ENCODE assay signal across 14 cellular contexts in the genomic region with DNA sequence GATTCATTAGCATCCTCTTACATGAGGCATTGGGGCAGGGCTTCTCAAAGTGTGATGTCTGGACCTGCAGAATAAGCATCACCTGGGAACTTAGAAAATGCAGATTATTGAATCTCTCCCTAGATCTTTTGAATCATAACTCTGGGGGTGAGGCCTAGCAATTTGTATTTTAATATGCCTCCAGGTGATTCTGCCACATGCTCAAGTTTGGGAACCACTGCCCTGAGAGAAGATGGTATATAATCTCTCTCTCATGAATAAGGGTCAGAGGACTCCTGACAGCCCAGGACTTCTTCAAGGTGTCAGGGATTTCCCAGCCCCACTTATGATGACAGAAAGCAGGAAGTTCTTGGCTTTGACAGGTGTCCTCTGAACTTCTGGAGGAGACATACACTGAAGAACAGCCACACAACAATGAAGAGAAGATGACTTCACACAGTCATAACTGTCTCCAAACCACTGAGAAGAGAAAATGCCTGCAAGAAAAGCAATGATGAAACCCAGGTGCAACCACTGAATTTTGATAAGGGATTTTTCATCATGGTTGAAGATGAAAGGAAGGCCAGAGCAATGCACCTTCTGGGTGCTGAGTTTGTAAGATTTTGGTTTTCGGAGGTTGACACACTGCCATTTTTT.
A peak's percentile ranks its signal among the peaks of the same experiment; 100 is the strongest.
DNase-seq lines count a peak whose midpoint lies in the region; ATAC-seq and TF ChIP-seq lines count a peak whose summit lies in the region.
"Had no signal": no experiment of that assay in that cellular context is flagged by ENCODE, and none has a peak within 500 bp of the region (broad histone marks: within the 10 kb centered on the region; RNA-seq: fewer than 3 reads in every experiment).

No MANE protein-coding gene starts in this region.

- intact Hi-C loops in activated CD8-positive, alpha-beta T cell treated with anti-CD3 and anti-CD28 coated beads for 36 hours (cut with micrococcal nuclease), result no loop called here
- intact Hi-C loops in Caco-2 (cut with micrococcal nuclease; ENCODE audit: unreplicated experiment), result no loop called here
- intact Hi-C loops in activated T-helper 1 cell treated with anti-CD3 and anti-CD28 coated beads, Interleukin-12 subunit alpha, Interleukin-12 subunit beta, Interleukin-2, Interleukin-4 antibody, amounts not matched to agents 30 ng/mL and 10 ng/mL and 1 ng/mL, durations not matched to agents 14 hours and 24 hours and 36 hours (cut with micrococcal nuclease), result loop anchor here (2.0 to 5.0 kb wide), 2 partner anchors 16 to 152 kb away; no protein-coding TSS in a partner anchor

- TF ChIP-seq CTCF in activated CD8-positive, alpha-beta T cell treated with anti-CD3 and anti-CD28 coated beads for 36 hours (IDR thresholded peaks at IDR 0.05), result no peak
- no peak for TF ChIP-seq CTCF in Caco-2 (IDR thresholded peaks at IDR 0.05; ENCODE audit: insufficient read depth in 1 of 2, low read depth in 1 of 2, low read length in 1 of 2, severe bottlenecking in 1 of 2, unreplicated experiment in 1 of 2)

- no peak overlapping the region for H3K4me3 Mint-ChIP-seq in activated CD8-positive, alpha-beta T cell treated with anti-CD3 and anti-CD28 coated beads for 36 hours
- H3K4me3 Mint-ChIP-seq in activated CD8-positive, alpha-beta T cell treated with anti-CD3 and anti-CD28 coated beads, Interleukin-2, amount 10 ng/mL, durations not matched to agents 7 days and 5 days, result no peak overlapping the region
- no peak overlapping the region for H3K4me3 Mint-ChIP-seq in central memory CD8-positive, alpha-beta T cell
- no peak overlapping the region for H3K4me3 Mint-ChIP-seq in Caco-2 (ENCODE audit: unreplicated experiment)
- H3K4me3 Mint-ChIP-seq in activated T-helper 1 cell treated with anti-CD3 and anti-CD28 coated beads, Interleukin-12 subunit alpha, Interleukin-12 subunit beta, Interleukin-2, Interleukin-4 antibody, amounts not matched to agents 30 ng/mL and 10 ng/mL and 1 ng/mL, durations not matched to agents 14 hours and 24 hours and 36 hours, result no peak overlapping the region

- no peaks in the 10 kb centered on the region for H3K9me3 Mint-ChIP-seq in activated CD8-positive, alpha-beta T cell treated with anti-CD3 and anti-CD28 coated beads for 36 hours
- no peaks in the 10 kb centered on the region for H3K9me3 Mint-ChIP-seq in activated CD8-positive, alpha-beta T cell treated with anti-CD3 and anti-CD28 coated beads, Interleukin-2, amount 10 ng/mL, durations not matched to agents 7 days and 5 days (ENCODE audit: insufficient read depth)
- H3K9me3 Mint-ChIP-seq in central memory CD8-positive, alpha-beta T cell, result no peaks in the 10 kb centered on the region
- no peaks in the 10 kb centered on the region for H3K9me3 Mint-ChIP-seq in Caco-2 (ENCODE audit: unreplicated experiment)
- H3K9me3 Mint-ChIP-seq in activated T-helper 1 cell treated with anti-CD3 and anti-CD28 coated beads, Interleukin-12 subunit alpha, Interleukin-12 subunit beta, Interleukin-2, Interleukin-4 antibody, amounts not matched to agents 30 ng/mL and 10 ng/mL and 1 ng/mL, durations not matched to agents 14 hours and 24 hours and 36 hours, result no peaks in the 10 kb centered on the region
- H3K9me3 Mint-ChIP-seq: activated T-helper 2 cell treated with anti-CD3 and anti-CD28 coated beads, Interferon-gamma antibody, Interleukin-2, Interleukin-4, amounts not matched to agents 10 μg/mL and 5 μg/mL and 100 μg/mL, durations not matched to agents 14 hours and 24 hours and 36 hours had no signal

- peak; percentile 83 for ATAC-seq in activated CD8-positive, alpha-beta T cell treated with anti-CD3 and anti-CD28 coated beads for 36 hours
- ATAC-seq in activated CD8-positive, alpha-beta T cell treated with anti-CD3 and anti-CD28 coated beads, Interleukin-2, amount 10 ng/mL, durations not matched to agents 7 days and 5 days, result no peak
- peak; percentile 84 for ATAC-seq in GM21528 (IDR thresholded peaks at IDR 0.05; ENCODE audit: low FRiP score, unreplicated experiment)
- ATAC-seq in HG03097 (IDR thresholded peaks at IDR 0.05; ENCODE audit: low FRiP score, unreplicated experiment), result peak; percentile 77
- no peak for ATAC-seq in central memory CD8-positive, alpha-beta T cell (replicated peaks; ENCODE audit: extremely low read depth, poor library complexity, severe bottlenecking)
- ATAC-seq: A549, left lung had no signal

- CTCF ChIA-PET in activated CD8-positive, alpha-beta T cell treated with anti-CD3 and anti-CD28 coated beads for 36 hours (lab: Charles Lee), result no interaction called here
- CTCF ChIA-PET in activated CD8-positive, alpha-beta T cell treated with anti-CD3 and anti-CD28 coated beads, Interleukin-2, amount 10 ng/mL, durations not matched to agents 7 days and 5 days (lab: Charles Lee), result no interaction called here
- CTCF ChIA-PET in Caco-2 (lab: Charles Lee), result no interaction called here

- H3K27me3 ChIP-seq in Caco-2 (replicated peaks; ENCODE audit: control insufficient read depth, insufficient read depth, low read length), result no peaks in the 10 kb centered on the region
- H3K27me3 ChIP-seq: left lung had no signal

- peaks cover 1% of the 10 kb centered on the region for H3K27me3 Mint-ChIP-seq in activated CD8-positive, alpha-beta T cell treated with anti-CD3 and anti-CD28 coated beads for 36 hours
- H3K27me3 Mint-ChIP-seq in activated CD8-positive, alpha-beta T cell treated with anti-CD3 and anti-CD28 coated beads, Interleukin-2, amount 10 ng/mL, durations not matched to agents 7 days and 5 days (ENCODE audit: low read depth), result peaks cover 2% of the 10 kb centered on the region
- no peaks in the 10 kb centered on the region for H3K27me3 Mint-ChIP-seq in central memory CD8-positive, alpha-beta T cell
- peaks cover 17% of the 10 kb centered on the region for H3K27me3 Mint-ChIP-seq in Caco-2 (ENCODE audit: insufficient read depth, unreplicated experiment)
- H3K27me3 Mint-ChIP-seq in activated T-helper 1 cell treated with anti-CD3 and anti-CD28 coated beads, Interleukin-12 subunit alpha, Interleukin-12 subunit beta, Interleukin-2, Interleukin-4 antibody, amounts not matched to agents 30 ng/mL and 10 ng/mL and 1 ng/mL, durations not matched to agents 14 hours and 24 hours and 36 hours (ENCODE audit: insufficient read depth), result no peaks in the 10 kb centered on the region

- H3K36me3 ChIP-seq in Caco-2 (ENCODE audit: control insufficient read depth, insufficient read depth, low read length), result no peaks in the 10 kb centered on the region
- H3K36me3 ChIP-seq: HAP-1, left lung had no signal

- H3K9me3 ChIP-seq in Caco-2, result no peaks in the 10 kb centered on the region
- H3K9me3 ChIP-seq: A549, HAP-1, left lung had no signal

- DNase-seq in activated CD8-positive, alpha-beta T cell treated with anti-CD3 and anti-CD28 coated beads for 36 hours, result no peak
- no peak for DNase-seq in activated CD8-positive, alpha-beta T cell treated with anti-CD3 and anti-CD28 coated beads, Interleukin-2, amount 10 ng/mL, durations not matched to agents 7 days and 5 days
- DNase-seq in central memory CD8-positive, alpha-beta T cell (ENCODE audit: low spot score in 2 of 2), result no peak
- no peak for DNase-seq in Caco-2
- DNase-seq in stimulated activated CD4-positive, alpha-beta T cell treated with anti-CD3 and anti-CD28 coated beads, Interleukin-15, amount 100 ng/mL, for 24 hours, result no peak
- DNase-seq in activated T-helper 1 cell treated with anti-CD3 and anti-CD28 coated beads, Interleukin-12 subunit alpha, Interleukin-12 subunit beta, Interleukin-2, Interleukin-4 antibody, amounts not matched to agents 30 ng/mL and 10 ng/mL and 1 ng/mL, durations not matched to agents 14 hours and 24 hours and 36 hours (ENCODE audit: low spot score), result no peak
- DNase-seq: foreskin fibroblast, left lung, trophoblast cell had no signal

- peaks cover 6% of the 10 kb centered on the region for H3K4me1 Mint-ChIP-seq in activated CD8-positive, alpha-beta T cell treated with anti-CD3 and anti-CD28 coated beads for 36 hours (ENCODE audit: low read depth)
- no peaks in the 10 kb centered on the region for H3K4me1 Mint-ChIP-seq in activated CD8-positive, alpha-beta T cell treated with anti-CD3 and anti-CD28 coated beads, Interleukin-2, amount 10 ng/mL, durations not matched to agents 7 days and 5 days (ENCODE audit: low read depth)
- peaks cover 7% of the 10 kb centered on the region for H3K4me1 Mint-ChIP-seq in central memory CD8-positive, alpha-beta T cell
- no peaks in the 10 kb centered on the region for H3K4me1 Mint-ChIP-seq in Caco-2 (ENCODE audit: low read depth, unreplicated experiment)
- H3K4me1 Mint-ChIP-seq in activated T-helper 1 cell treated with anti-CD3 and anti-CD28 coated beads, Interleukin-12 subunit alpha, Interleukin-12 subunit beta, Interleukin-2, Interleukin-4 antibody, amounts not matched to agents 30 ng/mL and 10 ng/mL and 1 ng/mL, durations not matched to agents 14 hours and 24 hours and 36 hours (ENCODE audit: low read depth), result peaks cover 9% of the 10 kb centered on the region

- no peaks in the 10 kb centered on the region for H3K4me1 ChIP-seq in Caco-2
- H3K4me1 ChIP-seq: A549, HAP-1, left lung had no signal

- no peak overlapping the region for H3K4me3 ChIP-seq in Caco-2 (ENCODE audit: low read depth, low read length)
- H3K4me3 ChIP-seq: A549, HAP-1, left lung had no signal

- no peaks in the 10 kb centered on the region for H3K36me3 Mint-ChIP-seq in activated CD8-positive, alpha-beta T cell treated with anti-CD3 and anti-CD28 coated beads for 36 hours (ENCODE audit: low read depth)
- no peaks in the 10 kb centered on the region for H3K36me3 Mint-ChIP-seq in activated CD8-positive, alpha-beta T cell treated with anti-CD3 and anti-CD28 coated beads, Interleukin-2, amount 10 ng/mL, durations not matched to agents 7 days and 5 days (ENCODE audit: low read depth)
- H3K36me3 Mint-ChIP-seq in central memory CD8-positive, alpha-beta T cell (ENCODE audit: insufficient read depth), result no peaks in the 10 kb centered on the region
- H3K36me3 Mint-ChIP-seq in Caco-2 (ENCODE audit: insufficient read depth, unreplicated experiment), result no peaks in the 10 kb centered on the region
- H3K36me3 Mint-ChIP-seq in activated T-helper 1 cell treated with anti-CD3 and anti-CD28 coated beads, Interleukin-12 subunit alpha, Interleukin-12 subunit beta, Interleukin-2, Interleukin-4 antibody, amounts not matched to agents 30 ng/mL and 10 ng/mL and 1 ng/mL, durations not matched to agents 14 hours and 24 hours and 36 hours (ENCODE audit: low read depth), result no peaks in the 10 kb centered on the region

- no TSS peak for BruUV-seq in Caco-2 (replicated peaks; lab: Mats Ljungman, UMichigan)

- POLR2A ChIA-PET in activated CD8-positive, alpha-beta T cell treated with anti-CD3 and anti-CD28 coated beads for 36 hours (lab: Charles Lee), result no interaction called here
- POLR2A ChIA-PET in activated CD8-positive, alpha-beta T cell treated with anti-CD3 and anti-CD28 coated beads, Interleukin-2, amount 10 ng/mL, durations not matched to agents 7 days and 5 days (lab: Charles Lee), result no interaction called here
- POLR2A ChIA-PET in Caco-2 (lab: Charles Lee), result no interaction called here

- no peak overlapping the region for H3K27ac Mint-ChIP-seq in activated CD8-positive, alpha-beta T cell treated with anti-CD3 and anti-CD28 coated beads for 36 hours
- H3K27ac Mint-ChIP-seq in activated CD8-positive, alpha-beta T cell treated with anti-CD3 and anti-CD28 coated beads, Interleukin-2, amount 10 ng/mL, durations not matched to agents 7 days and 5 days, result no peak overlapping the region
- peak overlapping the region; percentile 11 for H3K27ac Mint-ChIP-seq in central memory CD8-positive, alpha-beta T cell (ENCODE audit: low read depth)
- H3K27ac Mint-ChIP-seq in Caco-2 (ENCODE audit: unreplicated experiment), result no peak overlapping the region
- no peak overlapping the region for H3K27ac Mint-ChIP-seq in activated T-helper 1 cell treated with anti-CD3 and anti-CD28 coated beads, Interleukin-12 subunit alpha, Interleukin-12 subunit beta, Interleukin-2, Interleukin-4 antibody, amounts not matched to agents 30 ng/mL and 10 ng/mL and 1 ng/mL, durations not matched to agents 14 hours and 24 hours and 36 hours
- H3K27ac Mint-ChIP-seq: activated T-helper 2 cell treated with anti-CD3 and anti-CD28 coated beads, Interferon-gamma antibody, Interleukin-2, Interleukin-4, amounts not matched to agents 10 μg/mL and 5 μg/mL and 100 μg/mL, durations not matched to agents 14 hours and 24 hours and 36 hours had no signal

Comparison
In these comparisons a context has a peak if more than half of its experiments do, and no peak if none do; other contexts are left out.
1. ATAC-seq: peak in activated CD8-positive, alpha-beta T cell treated with anti-CD3 and anti-CD28 coated beads for 36 hours (single experiment), GM21528 (single experiment) and HG03097 (single experiment); none in activated CD8-positive, alpha-beta T cell treated with anti-CD3 and anti-CD28 coated beads, Interleukin-2, amount 10 ng/mL, durations not matched to agents 7 days and 5 days (single experiment) and central memory CD8-positive, alpha-beta T cell (single experiment).